In the genomic region with DNA sequence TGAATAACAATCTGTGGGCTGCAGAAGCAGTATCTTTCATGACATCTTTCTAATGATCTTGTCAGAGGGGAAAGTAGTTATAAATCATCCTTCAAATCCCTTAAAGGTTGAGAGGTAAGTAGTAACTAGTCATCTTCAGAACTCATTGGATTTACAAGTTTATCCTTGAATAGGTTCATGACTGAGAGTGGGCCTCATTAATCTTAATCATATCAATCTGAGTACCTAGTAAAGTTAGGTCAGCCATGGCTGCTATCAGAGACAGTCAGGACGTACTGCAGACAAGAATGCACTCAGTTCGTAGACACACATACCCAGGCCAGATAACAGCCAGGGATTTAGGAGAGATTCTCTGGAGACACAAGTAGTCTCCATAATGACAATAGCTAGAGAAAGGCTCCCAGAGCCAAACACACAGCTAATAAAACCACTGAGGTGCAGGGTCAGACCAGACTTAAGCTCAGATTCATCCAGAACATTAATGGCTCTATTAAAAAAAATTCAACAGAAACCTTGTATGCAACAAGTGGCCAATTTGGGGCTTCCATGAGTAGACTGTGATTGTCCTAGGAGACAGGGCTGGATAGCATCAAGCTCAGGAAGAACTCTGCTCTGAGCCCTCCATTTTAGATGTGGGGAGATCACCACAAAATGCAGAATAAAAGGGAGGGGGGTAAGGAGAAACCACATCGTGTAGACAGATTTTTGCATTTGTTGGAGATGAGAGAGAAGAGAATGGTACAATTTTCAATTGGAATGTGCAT, we compare ENCODE assay signal across 21 cellular contexts.
DNase-seq lines count a peak whose midpoint lies in the region; ATAC-seq, FAIRE-seq and TF ChIP-seq lines count a peak whose summit lies in the region.
"Had no signal": no experiment of that assay in that cellular context is flagged by ENCODE, and none has a peak within 500 bp of the region (broad histone marks: within the 10 kb centered on the region; RNA-seq: fewer than 3 reads in every experiment).

No MANE protein-coding gene starts in this region.

- intact Hi-C loops in GM12878 (cut with micrococcal nuclease; ENCODE audit: unreplicated experiment): no loop called here

- peak; percentile 1 for DNase-seq in DMS79 (lab: John Stamatoyannopoulos, UW)
- DNase-seq in DMS79 treated with DMSO at 0.1 percent for 48 hours (lab: John Stamatoyannopoulos, UW): no peak
- peak; percentile 36 for DNase-seq in M059J (ENCODE audit: low read depth)
- DNase-seq in GM12878 (ENCODE audit: low read depth, low spot score): no peak
- DNase-seq in activated naive CD4-positive, alpha-beta T cell (lab: John Stamatoyannopoulos, UW): no peak
- no peak for DNase-seq in kidney tubule cell (ENCODE audit: low spot score)
- DNase-seq: DMS153, NCI-H1092 treated with DMSO at 0.1 percent for 48 hours, NCI-H1436 treated with DMSO at 0.1 percent for 48 hours, NCI-H187 treated with DMSO at 0.1 percent for 48 hours, NCI-H2171 treated with DMSO at 0.1 percent for 48 hours, NCI-H524, NCI-H748 treated with DMSO at 0.1 percent for 48 hours, Right ventricle myocardium superior, RPMI8226 had no signal

- H3K4me3 ChIP-seq in GM12878: no peak overlapping the region
- H3K4me3 ChIP-seq: GM23338, HAP-1, SJSA1 had no signal

- no peak for TF ChIP-seq RAD21 in GM12878 (IDR thresholded peaks at IDR 0.05; ENCODE audit: insufficient read depth, low read depth, low read length)

- no peaks in the 10 kb centered on the region for H3K79me2 ChIP-seq in GM12878 (ENCODE audit: control insufficient read depth, insufficient read depth, low read length)

- TF ChIP-seq EP300 in GM12878 (IDR thresholded peaks at IDR 0.05; ENCODE audit: borderline replicate concordance in 1 of 2, control insufficient read depth in 1 of 2, low read depth in 2 of 2, low read length in 2 of 2): no peak

- no peaks in the 10 kb centered on the region for H4K20me1 ChIP-seq in GM12878 (ENCODE audit: control insufficient read depth, insufficient read depth)

- CTCF ChIA-PET in GM12878 (lab: Yijun Ruan, JAX): no interaction called here

- in situ Hi-C loops in GM12878 (cut with MboI): no loop called here

- FAIRE-seq in GM12878 (lab: Jason Lieb, UNC): no peak

- no peak for TF ChIP-seq POLR2A in GM12878 (IDR thresholded peaks at IDR 0.05; ENCODE audit: low read depth, low read length)

- H3K4me2 ChIP-seq in GM12878 (ENCODE audit: control insufficient read depth, insufficient read depth): no peak overlapping the region
- H3K4me2 ChIP-seq: GM23338 had no signal

- WGBS in GM12878 (ENCODE audit: insufficient coverage, insufficient replicate concordance, low lambda C conversion rate, missing lambda C conversion rate): 26% methylated on average over 3 of the region's 3 CpGs

- ATAC-seq in GM12878 (no peak), GM21447 (IDR thresholded peaks at IDR 0.05; ENCODE audit: unreplicated experiment) (no peak)
- ATAC-seq: GM23338 had no signal

- no peak overlapping the region for H3K27ac ChIP-seq in GM12878 (ENCODE audit: control insufficient read depth, insufficient read depth)
- H3K27ac ChIP-seq: 22Rv1, SJSA1 had no signal

- SMC1A ChIA-PET in GM12878 (lab: Charles Lee; ENCODE audit: uncharacterized antibody, unreplicated experiment): interaction anchor here (0.5 kb wide), 1 partner anchor 653 kb away, joined by 3 read pairs; no protein-coding TSS in a partner anchor

- H2AFZ ChIP-seq in GM12878 (ENCODE audit: control insufficient read depth, low read depth, low read length): no peak overlapping the region
- H2AFZ ChIP-seq: GM23338 had no signal

- H3K9ac ChIP-seq in GM12878 (ENCODE audit: control insufficient read depth, insufficient read depth, low read length): no peak overlapping the region

- POLR2A ChIA-PET in GM12878 (lab: Charles Lee): no interaction called here

- BruUV-seq in GM12878 (replicated peaks; lab: Mats Ljungman, UMichigan): no TSS peak

- no peaks in the 10 kb centered on the region for H3K27me3 ChIP-seq in GM12878 (replicated peaks in 1 of 2; ENCODE audit: control insufficient read depth in 2 of 2, insufficient read depth in 2 of 2, low read length in 1 of 2)

- no peak for TF ChIP-seq CTCF in GM12878 (IDR thresholded peaks at IDR 0.05 in 2 of 3, conservative IDR thresholded peaks at IDR 0.05 in 1 of 3; ENCODE audit: control insufficient read depth in 2 of 3, extremely low read depth in 1 of 3, insufficient read depth in 1 of 3, low read depth in 3 of 3, low read length in 3 of 3)
- peak; percentile 9 for TF ChIP-seq CTCF in subcutaneous adipose tissue (IDR thresholded peaks at IDR 0.05; ENCODE audit: low read depth)

- no peaks in the 10 kb centered on the region for H3K9me3 ChIP-seq in GM12878 (replicated peaks; ENCODE audit: control insufficient read depth, insufficient read depth, low read length)
- H3K9me3 ChIP-seq: HAP-1, SJSA1 had no signal

- H3K36me3 ChIP-seq in GM12878 (ENCODE audit: control insufficient read depth in 2 of 2, insufficient read depth in 2 of 2, low read length in 1 of 2): no peaks in the 10 kb centered on the region
- H3K36me3 ChIP-seq: HAP-1, SJSA1 had no signal

- RAD21 ChIA-PET in GM12878 (lab: Charles Lee; ENCODE audit: unreplicated experiment): no interaction called here

- H3K4me1 ChIP-seq in GM12878 (ENCODE audit: control insufficient read depth, insufficient read depth, low read length): no peaks in the 10 kb centered on the region
- H3K4me1 ChIP-seq: HAP-1, SJSA1 had no signal

TF ChIP-seq in GM12878, 131 proteins besides CTCF, POLR2A, EP300 and RAD21:
- no peak for TF ChIP-seq HDAC6 (IDR thresholded peaks at IDR 0.05; ENCODE audit: unreplicated experiment)
- no peak for TF ChIP-seq BHLHE40 (IDR thresholded peaks at IDR 0.05; ENCODE audit: borderline replicate concordance in 1 of 2, low read depth in 2 of 2, low read length in 1 of 2)
- peak; percentile 76; the same call in 1 of the 2 replicates for TF ChIP-seq NFXL1 (IDR thresholded peaks at IDR 0.05; ENCODE audit: borderline replicate concordance)
- TF ChIP-seq, protein P1, sequence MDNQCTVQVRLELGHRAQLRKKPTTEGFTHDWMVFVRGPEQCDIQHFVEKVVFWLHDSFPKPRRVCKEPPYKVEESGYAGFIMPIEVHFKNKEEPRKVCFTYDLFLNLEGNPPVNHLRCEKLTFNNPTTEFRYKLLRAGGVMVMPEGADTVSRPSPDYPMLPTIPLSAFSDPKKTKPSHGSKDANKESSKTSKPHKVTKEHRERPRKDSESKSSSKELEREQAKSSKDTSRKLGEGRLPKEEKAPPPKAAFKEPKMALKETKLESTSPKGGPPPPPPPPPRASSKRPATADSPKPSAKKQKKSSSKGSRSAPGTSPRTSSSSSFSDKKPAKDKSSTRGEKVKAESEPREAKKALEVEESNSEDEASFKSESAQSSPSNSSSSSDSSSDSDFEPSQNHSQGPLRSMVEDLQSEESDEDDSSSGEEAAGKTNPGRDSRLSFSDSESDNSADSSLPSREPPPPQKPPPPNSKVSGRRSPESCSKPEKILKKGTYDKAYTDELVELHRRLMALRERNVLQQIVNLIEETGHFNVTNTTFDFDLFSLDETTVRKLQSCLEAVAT (IDR thresholded peaks at IDR 0.05): no peak

Comparison
In these comparisons a context has a peak if more than half of its experiments do, and no peak if none do; other contexts are left out.
1. DNase-seq: peak in DMS79 (single experiment) and M059J (single experiment); none in DMS79 treated with DMSO at 0.1 percent for 48 hours (single experiment), GM12878 (single experiment), activated naive CD4-positive, alpha-beta T cell (0 of 4) and kidney tubule cell (single experiment).